ENCODE assay signal across 18 cellular contexts in the genomic region with DNA sequence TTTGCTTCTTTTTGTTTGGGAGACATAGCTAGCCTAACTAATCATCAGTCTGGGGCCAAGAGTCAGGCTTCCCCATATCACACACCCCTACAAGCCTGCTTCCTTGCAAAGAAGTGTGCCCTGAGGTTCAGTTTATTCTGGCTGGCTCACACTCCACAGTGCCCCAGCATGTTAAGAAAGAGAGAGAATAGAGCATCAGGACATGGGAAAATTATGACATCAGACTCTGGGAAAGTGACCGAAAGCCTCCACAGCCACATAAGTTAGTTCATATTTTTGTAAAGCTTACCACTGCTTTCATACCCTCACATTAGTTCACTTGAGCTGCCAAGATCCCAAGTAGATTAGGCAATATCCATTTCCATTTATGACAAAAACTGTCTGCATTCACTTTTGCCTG.
DNase-seq lines count a peak whose midpoint lies in the region; ATAC-seq and TF ChIP-seq lines count a peak whose summit lies in the region.
"Had no signal": no experiment of that assay in that cellular context is flagged by ENCODE, and none has a peak within 500 bp of the region (broad histone marks: within the 10 kb centered on the region; RNA-seq: fewer than 3 reads in every experiment).

No MANE protein-coding gene starts in this region.

- H3K9me3 Mint-ChIP-seq in CD14-positive monocyte = peaks cover 0 to 2% (median 0%) of the 10 kb centered on the region in 7 donors
- H3K9me3 Mint-ChIP-seq: CD4-positive, alpha-beta T cell; central memory CD8-positive, alpha-beta T cell had no signal

- no peaks in the 10 kb centered on the region for H3K27me3 ChIP-seq in brain microvascular endothelial cell (replicated peaks)
- H3K27me3 ChIP-seq: Peyer's patch, testis had no signal

- H3K4me3 Mint-ChIP-seq in CD14-positive monocyte = no peak overlapping the region
- H3K4me3 Mint-ChIP-seq: CD4-positive, alpha-beta T cell; central memory CD8-positive, alpha-beta T cell had no signal

- H3K36me3 Mint-ChIP-seq in CD14-positive monocyte = no peaks in the 10 kb centered on the region

- no peak for ATAC-seq in esophagus mucosa

- H3K4me3 ChIP-seq in brain microvascular endothelial cell (ENCODE audit: low read depth, low read length) = no peak overlapping the region
- H3K4me3 ChIP-seq: Peyer's patch, testis had no signal

- DNase-seq in HCEC 1CT (peak; percentile 13), brain microvascular endothelial cell (peak; percentile 56), fibroblast of the conjunctiva (ENCODE audit: low read depth) (peak; percentile 18), ureter (ENCODE audit: low spot score) (peak; percentile 15), CD14-positive monocyte (ENCODE audit: low spot score) (no peak)
- no peak for DNase-seq in effector CD8-positive, alpha-beta T cell (lab: John Stamatoyannopoulos, UW)
- DNase-seq: activated CD4-positive, alpha-beta T cell treated with anti-CD3 and anti-CD28 coated beads, Interleukin-2, amount 50 U/mL, for 1 hour; activated naive CD4-positive, alpha-beta T cell treated with anti-CD3 and anti-CD28 coated beads, Interleukin-2, amount 50 U/mL, for 16 hours; CD4-positive, alpha-beta T cell; DMS79; NCI-H1417 treated with DMSO at 0.1 percent for 48 hours; occipital lobe; Peyer's patch; stimulated activated CD4-positive, alpha-beta T cell treated with anti-CD3 and anti-CD28 coated beads, Interleukin-4, amount 100 ng/mL, for 4 hours; testis had no signal

- H3K36me3 ChIP-seq in brain microvascular endothelial cell (replicated peaks) = no peaks in the 10 kb centered on the region
- H3K36me3 ChIP-seq: Peyer's patch had no signal

- TF ChIP-seq CTCF in brain microvascular endothelial cell (IDR thresholded peaks at IDR 0.05; ENCODE audit: low read depth, low read length, missing control alignments) = no peak
- no peak for TF ChIP-seq CTCF in CD14-positive monocyte (IDR thresholded peaks at IDR 0.05)

- peaks cover 2% of the 10 kb centered on the region for H3K4me1 Mint-ChIP-seq in CD14-positive monocyte
- H3K4me1 Mint-ChIP-seq: central memory CD8-positive, alpha-beta T cell had no signal

- peaks cover 0 to 5% (median 4%) of the 10 kb centered on the region in 3 donors for H3K27me3 Mint-ChIP-seq in CD14-positive monocyte (ENCODE audit: low read depth in 3 of 3)

- intact Hi-C loops in CD14-positive monocyte (cut with micrococcal nuclease) = no loop called here

- H3K27ac Mint-ChIP-seq in CD14-positive monocyte = no peak overlapping the region
- H3K27ac Mint-ChIP-seq: CD4-positive, alpha-beta T cell had no signal

- no peak overlapping the region for H3K27ac ChIP-seq in brain microvascular endothelial cell
- H3K27ac ChIP-seq: KMS-11, Peyer's patch, testis had no signal

- in situ Hi-C loops in brain microvascular endothelial cell (cut with HindIII; ENCODE audit: low pct_ligation_motif_present, low sequenced_read_pairs) = no loop called here

Comparison
In these comparisons a context has a peak if more than half of its experiments do, and no peak if none do; other contexts are left out.
1. DNase-seq: peak in HCEC 1CT (single experiment), brain microvascular endothelial cell (single experiment), fibroblast of the conjunctiva (single experiment) and ureter (single experiment); none in CD14-positive monocyte (single experiment) and effector CD8-positive, alpha-beta T cell (single experiment).